8 cellular contexts compared by ENCODE assay signal in genomic region chr14:90399541-90400444, GRCh38. TPM values are rescaled to one million over a fixed set of nuclear protein-coding genes. Genes with fewer than 3 reads are reported as not detected.
DNase-seq lines count a peak whose midpoint lies in the region; ATAC-seq, FAIRE-seq and TF ChIP-seq lines count a peak whose summit lies in the region.

No MANE protein-coding gene starts in this region.

- H3K36me3 ChIP-seq in aorta (ENCODE audit: control insufficient read depth in 1 of 2, insufficient read depth in 2 of 2, low read length in 1 of 2): peaks cover 5 to 12% of the 10 kb centered on the region in 2 donors

- 26% methylated on average over 14 of the region's 14 CpGs for WGBS in right cardiac atrium
- WGBS in aorta, 2 donors: 7 to 8% methylated on average over 14 of the region's 14 CpGs

- ATAC-seq in HG02884 (IDR thresholded peaks at IDR 0.05; ENCODE audit: unreplicated experiment) (peak; percentile 44), right cardiac atrium (peak; percentile 65 to 76), aorta (ENCODE audit: low FRiP score) (peak; percentile 86)

- peak overlapping the region; percentile 56 for H3K27ac ChIP-seq in right cardiac atrium (ENCODE audit: low read length)
- H3K27ac ChIP-seq in aorta (ENCODE audit: low read depth in 1 of 2, low read length in 2 of 2): peak overlapping the region; percentile 30 to 40

- DNase-seq in GM12892 (ENCODE audit: insufficient read length) (peak; percentile 76), NCI-H1694 (lab: John Stamatoyannopoulos, UW) (peak; percentile 99), T-helper 2 cell (peak; percentile 56 to 93 (median 78)), amygdala (lab: John Stamatoyannopoulos, UW) (peak in 54 of 56 donors; percentile 23 to 96 (median 84)), right cardiac atrium (peak; percentile 90 to 96 (median 94)), renal cortical epithelial cell (ENCODE audit: low read depth) (peak; percentile 85), aorta (peak; percentile 94)

- H3K4me3 ChIP-seq in right cardiac atrium (ENCODE audit: low read length): peak overlapping the region; percentile 84
- H3K4me3 ChIP-seq in aorta (ENCODE audit: low read length in 2 of 2): peak overlapping the region; percentile 77 to 99

- H3K27me3 ChIP-seq in right cardiac atrium (ENCODE audit: control insufficient read depth, insufficient read depth) (no peaks in the 10 kb centered on the region), aorta (ENCODE audit: control insufficient read depth in 1 of 2, insufficient read depth in 2 of 2, low read length in 1 of 2) (peaks cover 0 to 2% of the 10 kb centered on the region in 2 donors)

- H3K4me1 ChIP-seq in right cardiac atrium (ENCODE audit: control insufficient read depth, insufficient read depth, low read length) (peaks cover 5% of the 10 kb centered on the region), aorta (ENCODE audit: control insufficient read depth in 1 of 2, insufficient read depth in 2 of 2, low read length in 2 of 2) (peaks cover 0 to 4% of the 10 kb centered on the region in 2 donors)

- H3K9me3 ChIP-seq in right cardiac atrium (ENCODE audit: control insufficient read depth, low read length): no peaks in the 10 kb centered on the region
- no peaks in the 10 kb centered on the region for H3K9me3 ChIP-seq in aorta (ENCODE audit: control insufficient read depth, low read length)

- TF ChIP-seq POLR2A in GM12892 (IDR thresholded peaks at IDR 0.05; ENCODE audit: low read depth, low read length): no peak

- peak; percentile 92 for FAIRE-seq in GM12892 (lab: Jason Lieb, UNC)

- intact Hi-C loops in right cardiac atrium (cut with DNase I): loop anchor here (1.0 to 10.0 kb wide), 5 partner anchors 115 to 358 kb away; no protein-coding TSS in a partner anchor
- intact Hi-C loops in aorta (cut with DNase I): loop anchor here (2.0 to 10.0 kb wide), 10 partner anchors 67 to 1565 kb away; partner anchors contain the start of gene NRDE2 (in 1 of the 2)

RNA-seq across cellular contexts. Expression of gene CALM1, which starts 3.0 kb away (rescaled TPM):
- 180 TPM for polyA plus RNA-seq in GM12892 (2012; ENCODE audit: missing spikeins)
- total RNA-seq in right cardiac atrium: 100 to 1,000 TPM; 381 to 508 (median 445) TPM
- polyA plus RNA-seq in right cardiac atrium: 301 TPM
- total RNA-seq in renal cortical epithelial cell: 297 and 309 TPM in 2 replicates
- 100 to 1,000 TPM; 438 to 595 TPM for total RNA-seq in aorta
- 100 to 1,000 TPM; 279 to 494 TPM for polyA plus RNA-seq in aorta

Comparison
In these comparisons a context has a peak if more than half of its experiments do, and no peak if none do; other contexts are left out.
1. Peak in every context shown above with its lines: DNase-seq, ATAC-seq, H3K4me3 ChIP-seq and H3K27ac ChIP-seq.